ENCODE assay signal across 1 cellular context in genomic region chr22:19960491-19961200, GRCh38.
TF ChIP-seq lines count a peak whose summit lies in the region.

No MANE protein-coding gene starts in this region.

TF ChIP-seq in K562, 482 proteins besides CTCF, POLR2A, EP300 and RAD21 (continues in another document):
- TF ChIP-seq ETS1 (conservative IDR thresholded peaks at IDR 0.05; ENCODE audit: control insufficient read depth, low read depth, low read length) (0 out of 2 replicates have a peak, but pooled peaks have one; percentile 22), ZNF77 (CRISPR knock-in tag; IDR thresholded peaks at IDR 0.05) (no peak), PHF21A (IDR thresholded peaks at IDR 0.05; ENCODE audit: borderline replicate concordance, low read depth) (no peak), ZNF785 (CRISPR knock-in tag; IDR thresholded peaks at IDR 0.05) (no peak), KLF1 (tag; IDR thresholded peaks at IDR 0.05) (peak; percentile 73; the same call in 1 of the 2 replicates), ZNF764 (CRISPR knock-in tag; IDR thresholded peaks at IDR 0.05; ENCODE audit: low read depth) (no peak), POLR2B (IDR thresholded peaks at IDR 0.05; ENCODE audit: low read depth, partially characterized antibody) (peak; percentile 41), EWSR1 (IDR thresholded peaks at IDR 0.05; ENCODE audit: borderline replicate concordance, low read depth, partially characterized antibody) (no peak), FOSL1 (tag; conservative IDR thresholded peaks at IDR 0.05) (0 out of 2 replicates have a peak, but pooled peaks have one; percentile 3), MCM7 (IDR thresholded peaks at IDR 0.05) (no peak), MLX (CRISPR knock-in tag; conservative IDR thresholded peaks at IDR 0.05) (no peak), NR4A1 (CRISPR knock-in tag; IDR thresholded peaks at IDR 0.05) (peak; percentile 50), NR4A1 (tag; IDR thresholded peaks at IDR 0.05) (no peak), ZNF431 (CRISPR knock-in tag; IDR thresholded peaks at IDR 0.05) (no peak), THRB (CRISPR knock-in tag; conservative IDR thresholded peaks at IDR 0.05) (no peak), FUS (optimal IDR thresholded peaks at IDR 0.05; ENCODE audit: low read depth, low read length) (no peak), CREBBP (IDR thresholded peaks at IDR 0.05; ENCODE audit: low read depth, low read length) (no peak), REST (CRISPR knock-in tag; IDR thresholded peaks at IDR 0.05; ENCODE audit: low read depth) (no peak), KDM5B (IDR thresholded peaks at IDR 0.05; ENCODE audit: insufficient replicate concordance, low read depth, low read length) (no peak), ZNF197 (CRISPR knock-in tag; IDR thresholded peaks at IDR 0.05; ENCODE audit: low read depth) (no peak), ZNF655 (CRISPR knock-in tag; IDR thresholded peaks at IDR 0.05) (no peak), ZKSCAN8 (CRISPR knock-in tag; IDR thresholded peaks at IDR 0.05) (no peak), FOXJ3 (CRISPR knock-in tag; IDR thresholded peaks at IDR 0.05) (no peak), ZNF445 (CRISPR knock-in tag; IDR thresholded peaks at IDR 0.05; ENCODE audit: low read depth) (no peak), CHD2 (IDR thresholded peaks at IDR 0.05; ENCODE audit: low read depth, low read length) (0 out of 2 replicates have a peak, but pooled peaks have one; percentile 31), KAT7 (CRISPR knock-in tag; IDR thresholded peaks at IDR 0.05; ENCODE audit: borderline replicate concordance) (no peak), PHB (CRISPR knock-in tag; IDR thresholded peaks at IDR 0.05) (no peak), E2F4 (CRISPR knock-in tag; IDR thresholded peaks at IDR 0.05; ENCODE audit: low read depth) (no peak), ZNF57 (CRISPR knock-in tag; IDR thresholded peaks at IDR 0.05) (no peak), ZNF165 (CRISPR knock-in tag; IDR thresholded peaks at IDR 0.05; ENCODE audit: borderline replicate concordance) (no peak), TCF3 (CRISPR knock-in tag; IDR thresholded peaks at IDR 0.05) (no peak), PCBP1 (IDR thresholded peaks at IDR 0.05; ENCODE audit: low read depth, low read length, poor library complexity, severe bottlenecking) (no peak), GTF2A2 (tag; IDR thresholded peaks at IDR 0.05) (no peak), CHD7 (IDR thresholded peaks at IDR 0.05; ENCODE audit: low read depth, low read length) (peak; percentile 68), ZHX1 (conservative IDR thresholded peaks at IDR 0.05; ENCODE audit: low read length) (no peak), ZC3H11A (IDR thresholded peaks at IDR 0.05; ENCODE audit: low read depth, low read length) (no peak), MAFK (IDR thresholded peaks at IDR 0.05; ENCODE audit: low read length) (0 out of 2 replicates have a peak, but pooled peaks have one; percentile 30), SIRT6 (IDR thresholded peaks at IDR 0.05; ENCODE audit: low read depth, low read length) (peak; percentile 64), FOXJ2 (tag; IDR thresholded peaks at IDR 0.05) (no peak)
